18 cellular contexts compared by ENCODE assay signal in genomic region chr17:19613979-19614378, GRCh38.
"Had no signal": no experiment of that assay in that cellular context is flagged by ENCODE, and none has a peak within 500 bp of the region (broad histone marks: within the 10 kb centered on the region; RNA-seq: fewer than 3 reads in every experiment).

No MANE protein-coding gene starts in this region.

- DNase-seq: colonic mucosa; dermis blood vessel endothelial cell; erythroblast; foreskin melanocyte; heart left ventricle; hippocampal formation; mammary epithelial cell; mucosa of descending colon; naive thymus-derived CD8-positive, alpha-beta T cell; posterior cingulate gyrus; right cardiac atrium; stimulated activated CD4-positive, alpha-beta T cell treated with anti-CD3 and anti-CD28 coated beads, Interleukin-4, amount 100 ng/mL, for 1 hour; stimulated activated CD8-positive, alpha-beta memory T cell treated with anti-CD3 and anti-CD28 coated beads, Interleukin-4, amount 100 ng/mL, for 48 hours; tibial artery had no signal

- H3K4me1 ChIP-seq: colonic mucosa, tibial artery, upper lobe of left lung, vagina had no signal

- H3K27me3 ChIP-seq: colonic mucosa, heart left ventricle, tibial artery, upper lobe of left lung, vagina had no signal

- H3K4me3 ChIP-seq: colonic mucosa, heart left ventricle, mucosa of descending colon, tibial artery, upper lobe of left lung, vagina had no signal

- H3K9me3 ChIP-seq: colonic mucosa, vagina had no signal

- H3K27ac ChIP-seq: colonic mucosa, heart left ventricle, tibial artery, upper lobe of left lung had no signal

- H3K36me3 ChIP-seq: colonic mucosa, heart left ventricle, tibial artery, upper lobe of left lung, vagina had no signal

- FAIRE-seq: endothelial cell of umbilical vein, islet of Langerhans had no signal
